Comparison of ENCODE assay signal across 19 cellular contexts in genomic region chr2:23707096-23707495, GRCh38.
"Had no signal": no experiment of that assay in that cellular context is flagged by ENCODE, and none has a peak within 500 bp of the region (broad histone marks: within the 10 kb centered on the region; RNA-seq: fewer than 3 reads in every experiment).

No MANE protein-coding gene starts in this region.

- ATAC-seq: activated CD8-positive, alpha-beta memory T cell treated with anti-CD3 and anti-CD28 coated beads, Interleukin-2, amount 10 ng/mL, durations not matched to agents 7 days and 5 days; activated T-helper 17 cell treated with anti-CD3 and anti-CD28 coated beads, Interleukin-2, amount 50 U/mL, for 72 hours; mucosa of descending colon; WTC11 had no signal

- H3K4me1 ChIP-seq: left ventricle myocardium inferior, parathyroid adenoma, transverse colon had no signal

- H2AFZ ChIP-seq: parathyroid adenoma had no signal

- H3K79me2 ChIP-seq: parathyroid adenoma had no signal

- H3K27me3 ChIP-seq: neutrophil, transverse colon had no signal

- DNase-seq: activated CD4-positive, alpha-beta memory T cell treated with anti-CD3 and anti-CD28 coated beads, Interleukin-2, amount 10 ng/mL, durations not matched to agents 7 days and 5 days; activated CD4-positive, alpha-beta T cell treated with anti-CD3 and anti-CD28 coated beads for 4 hours; activated CD8-positive, alpha-beta memory T cell treated with anti-CD3 and anti-CD28 coated beads, Interleukin-2, amount 10 ng/mL, durations not matched to agents 7 days and 5 days; activated naive CD4-positive, alpha-beta T cell treated with Interleukin-2 at 50 U/mL for 16 hours; activated T-cell treated with anti-CD3 and anti-CD28 coated beads, Interleukin-2, amount 50 U/mL, for 1 hour; cortex of kidney; foreskin fibroblast; left ventricle myocardium inferior; mucosa of descending colon; naive B cell; stimulated activated CD8-positive, alpha-beta memory T cell treated with anti-CD3 and anti-CD28 coated beads, Interleukin-4, amount 100 ng/mL, for 48 hours; stimulated activated naive CD4-positive, alpha-beta T cell; substantia nigra; transverse colon had no signal

- FAIRE-seq: TTC549 had no signal

- H3K36me3 ChIP-seq: transverse colon had no signal

- H3K9me3 ChIP-seq: left ventricle myocardium inferior, mucosa of descending colon, neutrophil, transverse colon had no signal

- H3K27ac ChIP-seq: left ventricle myocardium inferior, neutrophil, parathyroid adenoma had no signal

- H3K4me3 ChIP-seq: left ventricle myocardium inferior, mucosa of descending colon, transverse colon had no signal
